1 cellular context compared by ENCODE assay signal in the genomic region with DNA sequence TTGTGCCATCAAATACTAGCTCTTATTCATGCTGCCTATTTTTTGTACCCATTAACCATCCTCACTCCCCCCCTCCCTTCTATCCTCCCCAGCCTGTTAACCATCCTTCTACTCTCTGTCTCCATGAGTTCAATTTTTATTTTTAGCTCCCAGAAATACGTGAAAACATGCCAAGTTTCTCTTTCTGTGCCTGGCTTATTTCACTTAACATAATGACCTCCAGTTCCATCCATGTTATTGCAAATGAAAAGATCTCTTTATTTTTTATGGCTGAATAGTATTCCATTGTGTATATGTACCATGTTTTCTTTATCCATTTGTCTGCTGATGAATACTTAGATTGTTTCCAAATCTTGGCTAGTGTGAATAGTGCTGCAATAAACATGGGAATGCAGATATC. TPM values are rescaled to one million over a fixed set of nuclear protein-coding genes. Genes with fewer than 3 reads are reported as not detected.
"Had no signal": no experiment of that assay in that cellular context is flagged by ENCODE, and none has a peak within 500 bp of the region (broad histone marks: within the 10 kb centered on the region; RNA-seq: fewer than 3 reads in every experiment).

No MANE protein-coding gene starts in this region.

RNA-seq across cellular contexts. Expression of a gene that starts 54.3 kb away (rescaled TPM):
- total RNA-seq: M059J had no signal
